8 cellular contexts compared by ENCODE assay signal in genomic region chr1:178542554-178543290, GRCh38. TPM values are rescaled to one million over a fixed set of nuclear protein-coding genes. Genes with fewer than 3 reads are reported as not detected.
DNase-seq lines count a peak whose midpoint lies in the region; ATAC-seq, FAIRE-seq and TF ChIP-seq lines count a peak whose summit lies in the region.

No MANE protein-coding gene starts in this region.

- H2BK15ac ChIP-seq in H1 (ENCODE audit: low read length) (peak overlapping the region; percentile 65; the same call in 1 of the 2 replicates), mesendoderm (replicated peaks; ENCODE audit: low read depth) (no peak overlapping the region)

- peak overlapping the region; percentile 46 to 96 for H3K4me2 ChIP-seq in H1 (ENCODE audit: insufficient read depth in 1 of 2, low read depth in 2 of 2, low read length in 2 of 2)
- peak overlapping the region; percentile 95 for H3K4me2 ChIP-seq in mesendoderm (ENCODE audit: low read length)

- H2BK5ac ChIP-seq in H1 (ENCODE audit: low read depth, low read length) (peak overlapping the region; percentile 90; the same call in 1 of the 2 replicates), mesendoderm (ENCODE audit: low read length) (peak overlapping the region; percentile 66)

- peak overlapping the region; percentile 99 for H2AFZ ChIP-seq in H1 (ENCODE audit: low read length)

- POLR2A ChIA-PET in H1 (lab: Charles Lee; ENCODE audit: partially characterized antibody), result interaction anchor here (0.6 to 6.0 kb wide), 7 partner anchors 10 to 1135 kb away, joined by 3 to 21 read pairs (median 3); partner anchors contain the start of gene RALGPS2

- no peak for FAIRE-seq in H1 (lab: Jason Lieb, UNC)

- no peaks in the 10 kb centered on the region for H3K36me3 ChIP-seq in H1 (ENCODE audit: control insufficient read depth in 2 of 4, insufficient read depth in 4 of 4, low read length in 3 of 4)
- H3K36me3 ChIP-seq in mesendoderm (ENCODE audit: control insufficient read depth, insufficient read depth, low read length), result peaks cover 1% of the 10 kb centered on the region

- H3K9me3 ChIP-seq in H1 (ENCODE audit: insufficient read depth in 2 of 2, low read depth in 1 of 2, low read length in 1 of 2), result no peaks in the 10 kb centered on the region

- TF ChIP-seq RAD21 in H1 (IDR thresholded peaks at IDR 0.05 in 1 of 2, conservative IDR thresholded peaks at IDR 0.05 in 1 of 2; ENCODE audit: low read depth in 2 of 2, low read length in 2 of 2), result peak; percentile 82 to 88

- 0 out of 2 replicates have a peak overlapping the region, but pooled peaks have one; percentile 87 for H2BK12ac ChIP-seq in H1 (ENCODE audit: low read depth, low read length)

- H2BK20ac ChIP-seq in H1 (ENCODE audit: low read length), result no peak overlapping the region

- H2BK120ac ChIP-seq in H1 (replicated peaks; ENCODE audit: low read depth, low read length), result peak overlapping the region; percentile 91
- no peak overlapping the region for H2BK120ac ChIP-seq in mesendoderm (ENCODE audit: low read depth, low read length)

- peak overlapping the region in 6 of 7 donors; percentile 45 to 87 (median 80) for H3K27ac Mint-ChIP-seq in CD14-positive monocyte

- H3K79me1 ChIP-seq in H1 (ENCODE audit: low read depth, low read length), result no peaks in the 10 kb centered on the region; the same call in 1 of the 2 replicates
- no peaks in the 10 kb centered on the region for H3K79me1 ChIP-seq in mesendoderm (ENCODE audit: low read length)

- no peak overlapping the region for H3K14ac ChIP-seq in H1 (ENCODE audit: insufficient read length)

- intact Hi-C loops in CD14-positive monocyte (cut with micrococcal nuclease), result loop anchor here in 1 of 2 donors (5.0 kb wide), 1 partner anchor 210 kb away; no protein-coding TSS in a partner anchor

- TF ChIP-seq CTCF in CD14-positive monocyte (IDR thresholded peaks at IDR 0.05), result peak; percentile 99
- peak; percentile 77 to 94 (median 92) for TF ChIP-seq CTCF in H1 (IDR thresholded peaks at IDR 0.05; ENCODE audit: control extremely low read depth in 1 of 3, insufficient read depth in 1 of 3, low read depth in 1 of 3, low read length in 3 of 3)

- no peak; a peak in 1 of 3 replicates for TF ChIP-seq POLR2A in H1 (IDR thresholded peaks at IDR 0.05; ENCODE audit: control extremely low read depth in 1 of 2, low read depth in 2 of 2, low read length in 2 of 2)

- CTCF ChIA-PET in H1 (lab: Charles Lee; ENCODE audit: partially characterized antibody), result interaction anchor here (0.5 to 9.1 kb wide), 65 partner anchors 9 to 581 kb away, joined by 3 to 92 read pairs (median 4); partner anchors contain the start of genes ANGPTL1, RALGPS2 and TOR3A

- no peaks in the 10 kb centered on the region for H3K9me3 Mint-ChIP-seq in CD14-positive monocyte

- TF ChIP-seq EP300 in H1 (IDR thresholded peaks at IDR 0.05; ENCODE audit: borderline replicate concordance in 1 of 2, low read depth in 2 of 2, low read length in 2 of 2), result no peak; a peak in 1 of 3 replicates

- ATAC-seq in GM19324 (IDR thresholded peaks at IDR 0.05; ENCODE audit: low FRiP score, unreplicated experiment), result peak; percentile 87
- ATAC-seq in HG03460 (IDR thresholded peaks at IDR 0.05; ENCODE audit: unreplicated experiment), result peak; percentile 76

- H3K27me3 Mint-ChIP-seq in CD14-positive monocyte (ENCODE audit: low read depth in 3 of 3), result peaks cover 3 to 6% (median 5%) of the 10 kb centered on the region in 3 donors

- H4K8ac ChIP-seq in H1 (ENCODE audit: extremely low read depth, insufficient read depth, low read length) (peak overlapping the region; percentile 95), mesendoderm (ENCODE audit: low read depth, low read length) (no peak overlapping the region)

- H4K20me1 ChIP-seq in H1 (replicated peaks in 1 of 2; ENCODE audit: control insufficient read depth in 1 of 2, insufficient read depth in 2 of 2, low read length in 2 of 2), result no peaks in the 10 kb centered on the region

- H3K4me3 Mint-ChIP-seq in CD14-positive monocyte, result peak overlapping the region; percentile 94 to 96

- peak; percentile 82 for DNase-seq in CD14-positive monocyte (ENCODE audit: low spot score)
- DNase-seq in NCI-H774 (lab: John Stamatoyannopoulos, UW), result peak; percentile 76
- peak; percentile 53 to 77 for DNase-seq in activated CD8-positive, alpha-beta memory T cell treated with anti-CD3 and anti-CD28 coated beads for 4 hours (ENCODE audit: low read depth in 2 of 2)
- DNase-seq in H1 (ENCODE audit: low read depth in 1 of 2, low spot score in 2 of 2), result peak; percentile 71 to 100
- DNase-seq in mesendoderm, result peak; percentile 91
- DNase-seq in stimulated activated CD8-positive, alpha-beta memory T cell treated with anti-CD3 and anti-CD28 coated beads, Interleukin-15, amount 100 ng/mL, for 1 hour (ENCODE audit: low read depth), result peak; percentile 79

- H3K9ac ChIP-seq in H1 (replicated peaks in 1 of 4; ENCODE audit: extremely low read depth in 1 of 4, low read depth in 3 of 4, low read length in 3 of 4), result peak overlapping the region; percentile 35 to 71 (median 56); a peak in 6 of 7 replicates
- H3K9ac ChIP-seq in mesendoderm (ENCODE audit: low read length), result peak overlapping the region; percentile 92

- H3K23ac ChIP-seq in H1 (ENCODE audit: insufficient read length), result no peak overlapping the region
- H3K23ac ChIP-seq in mesendoderm (ENCODE audit: low read length), result peak overlapping the region; percentile 29

- H4K91ac ChIP-seq in H1 (replicated peaks; ENCODE audit: insufficient read length, low read length), result peak overlapping the region; percentile 95

- H3K4ac ChIP-seq in H1 (replicated peaks; ENCODE audit: insufficient read length, low read depth, low read length), result peak overlapping the region; percentile 87
- H3K4ac ChIP-seq in mesendoderm (ENCODE audit: low read depth, low read length), result no peak overlapping the region

- peaks cover 0 to 4% of the 10 kb centered on the region in 2 donors for H3K36me3 Mint-ChIP-seq in CD14-positive monocyte

- H3K4me1 ChIP-seq in H1 (replicated peaks in 1 of 4; ENCODE audit: control insufficient read depth in 3 of 4, insufficient read depth in 4 of 4, low read length in 3 of 4) (peaks cover 0 to 8% (median 3%) of the 10 kb centered on the region in 4 experiments; a peak in 2 of 7 replicates), mesendoderm (ENCODE audit: control insufficient read depth, low read depth, low read length) (peaks cover 2% of the 10 kb centered on the region)

- H3K79me2 ChIP-seq in H1 (ENCODE audit: control insufficient read depth in 1 of 2, insufficient read depth in 2 of 2, low read length in 2 of 2) (no peaks in the 10 kb centered on the region), mesendoderm (ENCODE audit: control insufficient read depth, insufficient read depth, low read length) (no peaks in the 10 kb centered on the region)

- WGBS in H1 (ENCODE audit: extremely low coverage in 1 of 2, insufficient coverage in 1 of 2, insufficient read length in 1 of 2, insufficient replicate concordance in 2 of 2, low coverage in 1 of 2, low lambda C conversion rate in 2 of 2, missing lambda C conversion rate in 1 of 2), 2 experiments, result 2% methylated on average over 45 of the region's 66 CpGs; no CpG with 5 or more reads in 1 of the 2 experiments
- WGBS in mesendoderm (ENCODE audit: extremely low coverage, insufficient coverage, low lambda C conversion rate), result no CpG with 5 or more reads among the region's 66 CpGs

- peaks cover 15% of the 10 kb centered on the region for H3K4me1 Mint-ChIP-seq in CD14-positive monocyte

- peaks cover 10% of the 10 kb centered on the region for H3K23me2 ChIP-seq in H1 (ENCODE audit: low read depth, low read length)

- H3K56ac ChIP-seq in H1 (replicated peaks; ENCODE audit: insufficient read length, low read depth, low read length) (peak overlapping the region; percentile 70), mesendoderm (ENCODE audit: low read length) (peak overlapping the region; percentile 96)

- H4K5ac ChIP-seq in H1 (ENCODE audit: insufficient read length, low read depth, low read length), result peak overlapping the region; percentile 96
- H4K5ac ChIP-seq in mesendoderm (ENCODE audit: low read length), result no peak overlapping the region

- no peaks in the 10 kb centered on the region for H3K27me3 ChIP-seq in H1 (replicated peaks in 1 of 4; ENCODE audit: control insufficient read depth in 3 of 4, extremely low read depth in 1 of 4, insufficient read depth in 3 of 4, low read length in 3 of 4)
- H3K27me3 ChIP-seq in mesendoderm (ENCODE audit: insufficient read depth, low read length, poor library complexity), result no peaks in the 10 kb centered on the region

- peak overlapping the region; percentile 99 for H3K18ac ChIP-seq in H1 (ENCODE audit: extremely low read depth, low read length)
- peak overlapping the region; percentile 69 for H3K18ac ChIP-seq in mesendoderm (ENCODE audit: low read length)

- H3K4me3 ChIP-seq in H1 (ENCODE audit: extremely low read depth in 1 of 4, insufficient read depth in 2 of 4, low read depth in 3 of 4, low read length in 4 of 4) (peak overlapping the region; percentile 51 to 94 (median 90)), mesendoderm (ENCODE audit: low read length) (peak overlapping the region; percentile 84)

- H3K27ac ChIP-seq in H1 (ENCODE audit: low read depth, low read length), result peak overlapping the region; percentile 73; the same call in 1 of the 2 replicates
- peak overlapping the region; percentile 89 for H3K27ac ChIP-seq in mesendoderm (ENCODE audit: low read depth, low read length)

- no peak overlapping the region for H2AK5ac ChIP-seq in H1 (ENCODE audit: low read depth, low read length)
- no peak overlapping the region for H2AK5ac ChIP-seq in mesendoderm (ENCODE audit: low read length)

RNA-seq across cellular contexts. Expression of gene TEX35, which starts 29.8 kb away (rescaled TPM):
- polyA plus RNA-seq in CD14-positive monocyte, result not detected
- not detected in 2 replicates for total RNA-seq in H1 (2021; fragmentation: NEBNext Ultra II Directional; extraction: Animal tissue kit (Norgen Biotek cat#: 25700))
- polyA plus RNA-seq in H1 (2011; rRNA removed), result 0.03 TPM in 1 of 2 replicates, not detected in the other
- polyA plus RNA-seq in H1 (2011; cell fraction: cytosol; rRNA removed), result 0.04 TPM
- 0.11 TPM for polyA plus RNA-seq in H1 (2011; cell fraction: nucleus; rRNA removed)
- 0.09 TPM in 1 of 4 replicates, not detected in the others for polyA plus RNA-seq in H1 (2012, experiment 1 of 2)
- not detected for polyA plus RNA-seq in H1 (2012, experiment 2 of 2)
- polyA plus RNA-seq in H1 (2013, experiment 1 of 2), result not detected
- polyA plus RNA-seq in H1 (2013, experiment 2 of 2), result 0.02 TPM
- polyA minus RNA-seq in H1 (2011; rRNA and poly(A)+ RNA removed), result not detected in 2 replicates
- polyA minus RNA-seq in H1 (2011; cell fraction: cytosol; rRNA and poly(A)+ RNA removed), result not detected
- not detected for polyA minus RNA-seq in H1 (2011; cell fraction: nucleus; rRNA and poly(A)+ RNA removed)
- not detected for polyA plus RNA-seq in mesendoderm (2013, experiment 1 of 2)
- polyA plus RNA-seq in mesendoderm (2013, experiment 2 of 2), result not detected

RNA-seq across cellular contexts. Expression of gene CLEC20A, which starts 46.0 kb away (rescaled TPM):
- not detected for polyA plus RNA-seq in CD14-positive monocyte
- total RNA-seq in H1 (2021; fragmentation: NEBNext Ultra II Directional; extraction: Animal tissue kit (Norgen Biotek cat#: 25700)), result not detected in 2 replicates
- polyA plus RNA-seq in H1 (2011; rRNA removed), result not detected in 2 replicates
- polyA plus RNA-seq in H1 (2011; cell fraction: cytosol; rRNA removed), result not detected
- not detected for polyA plus RNA-seq in H1 (2011; cell fraction: nucleus; rRNA removed)
- polyA plus RNA-seq in H1 (2012, experiment 1 of 2), result not detected in 4 replicates
- polyA plus RNA-seq in H1 (2012, experiment 2 of 2), result not detected
- not detected for polyA plus RNA-seq in H1 (2013, experiment 1 of 2)
- polyA plus RNA-seq in H1 (2013, experiment 2 of 2), result not detected
- polyA minus RNA-seq in H1 (2011; rRNA and poly(A)+ RNA removed), result not detected in 2 replicates
- polyA minus RNA-seq in H1 (2011; cell fraction: cytosol; rRNA and poly(A)+ RNA removed), result not detected
- polyA minus RNA-seq in H1 (2011; cell fraction: nucleus; rRNA and poly(A)+ RNA removed), result not detected
- polyA plus RNA-seq in mesendoderm (2013, experiment 1 of 2), result 0.08 TPM
- 0.04 TPM for polyA plus RNA-seq in mesendoderm (2013, experiment 2 of 2)

Comparison
In these comparisons a context has a peak if more than half of its experiments do, and no peak if none do; other contexts are left out.
1. Peak in every context shown above with its lines: DNase-seq, ATAC-seq, H3K4me3 ChIP-seq and H3K27ac ChIP-seq.